In genomic region chr17:44095388-44095646, GRCh38 we compare ENCODE assay signal across 9 cellular contexts. TPM values are rescaled to one million over a fixed set of nuclear protein-coding genes. Genes with fewer than 3 reads are reported as not detected.
DNase-seq lines count a peak whose midpoint lies in the region; ATAC-seq and TF ChIP-seq lines count a peak whose summit lies in the region.
"Had no signal": no experiment of that assay in that cellular context is flagged by ENCODE, and none has a peak within 500 bp of the region (broad histone marks: within the 10 kb centered on the region; RNA-seq: fewer than 3 reads in every experiment).

No MANE protein-coding gene starts in this region.

- H3K79me2 ChIP-seq in mammary epithelial cell (ENCODE audit: insufficient read depth, low read length) (no peaks in the 10 kb centered on the region), mesendoderm (ENCODE audit: control insufficient read depth, insufficient read depth, low read length) (peaks cover 3% of the 10 kb centered on the region)

- peaks cover 21% of the 10 kb centered on the region for H3K9me1 ChIP-seq in IMR-90 (ENCODE audit: insufficient read depth, low read length)

- BruUV-seq in IMR-90 (replicated peaks; lab: Mats Ljungman, UMichigan) (no TSS peak), mammary epithelial cell (replicated peaks; lab: Mats Ljungman, UMichigan) (no TSS peak)

- no peaks in the 10 kb centered on the region for H3K27me3 ChIP-seq in IMR-90 (ENCODE audit: control insufficient read depth, insufficient read depth, low read length)
- H3K27me3 ChIP-seq in mammary epithelial cell (ENCODE audit: insufficient read depth, low read length): no peaks in the 10 kb centered on the region
- no peaks in the 10 kb centered on the region for H3K27me3 ChIP-seq in mesendoderm (ENCODE audit: insufficient read depth, low read length, poor library complexity)
- no peaks in the 10 kb centered on the region for H3K27me3 ChIP-seq in thoracic aorta (replicated peaks; ENCODE audit: insufficient read depth)

- H3K9me3 ChIP-seq in IMR-90 (ENCODE audit: control insufficient read depth, insufficient read depth, low read length) (no peaks in the 10 kb centered on the region), mammary epithelial cell (replicated peaks; ENCODE audit: insufficient read depth, low read length) (no peaks in the 10 kb centered on the region), thoracic aorta (no peaks in the 10 kb centered on the region)

- peak overlapping the region; percentile 82 for H2BK120ac ChIP-seq in IMR-90 (ENCODE audit: low read depth, low read length)
- peak overlapping the region; percentile 16 for H2BK120ac ChIP-seq in mesendoderm (ENCODE audit: low read depth, low read length)

- DNase-seq in IMR-90 (no peak), mammary epithelial cell (no peak), mesendoderm (no peak), thoracic aorta (ENCODE audit: low spot score) (no peak), NCI-H526 treated with DMSO at 0.1 percent for 48 hours (lab: John Stamatoyannopoulos, UW) (no peak), globus pallidus (ENCODE audit: low spot score) (no peak)
- no peak for DNase-seq in stimulated activated naive CD4-positive, alpha-beta T cell (lab: John Stamatoyannopoulos, UW)
- DNase-seq: NCI-H1930 had no signal

- peak overlapping the region; percentile 82; the same call in 1 of the 3 replicates for H2BK15ac ChIP-seq in IMR-90 (ENCODE audit: low read depth, low read length)
- peak overlapping the region; percentile 2 for H2BK15ac ChIP-seq in mesendoderm (replicated peaks; ENCODE audit: low read depth)

- H3K4me2 ChIP-seq in IMR-90 (ENCODE audit: low read depth, low read length) (peak overlapping the region; percentile 44), mammary epithelial cell (ENCODE audit: insufficient read depth, low read depth, low read length) (peak overlapping the region; percentile 82), mesendoderm (ENCODE audit: low read length) (no peak overlapping the region)

- H3K27ac ChIP-seq in IMR-90 (ENCODE audit: insufficient read depth, low read length): peak overlapping the region; percentile 87
- H3K27ac ChIP-seq in mammary epithelial cell (ENCODE audit: insufficient read depth, low read depth, low read length): no peak overlapping the region
- peak overlapping the region; percentile 64 for H3K27ac ChIP-seq in mesendoderm (ENCODE audit: low read depth, low read length)
- peak overlapping the region; percentile 54 to 75 for H3K27ac ChIP-seq in thoracic aorta

- peak overlapping the region; percentile 63; the same call in 1 of the 2 replicates for H2BK20ac ChIP-seq in IMR-90 (ENCODE audit: low read depth, low read length)

- H3K4me3 ChIP-seq in IMR-90 (ENCODE audit: insufficient read depth, low read depth, low read length) (no peak overlapping the region), mammary epithelial cell (replicated peaks in 1 of 3; ENCODE audit: insufficient read depth in 1 of 3, low read depth in 2 of 3, low read length in 3 of 3) (no peak overlapping the region), mesendoderm (ENCODE audit: low read length) (no peak overlapping the region), thoracic aorta (peak overlapping the region; percentile 48)

- H2AFZ ChIP-seq in IMR-90 (replicated peaks; ENCODE audit: low read length, poor library complexity) (peak overlapping the region; percentile 88), mammary epithelial cell (ENCODE audit: low read depth, low read length) (peak overlapping the region; percentile 91)

- no peak overlapping the region; the same call in 1 of the 2 replicates for H3K56ac ChIP-seq in IMR-90 (ENCODE audit: extremely low read depth, insufficient read depth, low read length)
- peak overlapping the region; percentile 64 for H3K56ac ChIP-seq in mesendoderm (ENCODE audit: low read length)

- H3K9ac ChIP-seq in IMR-90 (ENCODE audit: low read depth, low read length): peak overlapping the region; percentile 4; the same call in 1 of the 2 replicates
- no peak overlapping the region for H3K9ac ChIP-seq in mammary epithelial cell (ENCODE audit: insufficient read depth, low read length)
- peak overlapping the region; percentile 27 for H3K9ac ChIP-seq in mesendoderm (ENCODE audit: low read length)

- no CpG with 5 or more reads among the region's 2 CpGs for WGBS in IMR-90 (ENCODE audit: extremely low coverage in 2 of 2, insufficient read length in 1 of 2), 2 experiments
- no CpG with 5 or more reads among the region's 2 CpGs for WGBS in mammary epithelial cell (ENCODE audit: low coverage, missing lambda C conversion rate)
- no CpG with 5 or more reads among the region's 2 CpGs for WGBS in mesendoderm (ENCODE audit: extremely low coverage, insufficient coverage, low lambda C conversion rate)

- H3K18ac ChIP-seq in IMR-90 (ENCODE audit: low read depth, low read length) (peak overlapping the region; percentile 63), mesendoderm (ENCODE audit: low read length) (peak overlapping the region; percentile 75)

- intact Hi-C loops in IMR-90 (cut with micrococcal nuclease): loop anchor here (1.0 kb wide), 2 partner anchors 13 to 25 kb away; partner anchors contain the start of gene G6PC3
- intact Hi-C loops in mammary epithelial cell (cut with micrococcal nuclease): no loop called here

- peak overlapping the region; percentile 66 for H2BK5ac ChIP-seq in IMR-90 (ENCODE audit: low read depth, low read length, poor library complexity, severe bottlenecking)
- peak overlapping the region; percentile 17 for H2BK5ac ChIP-seq in mesendoderm (ENCODE audit: low read length)

- H3K4ac ChIP-seq in IMR-90 (ENCODE audit: low read depth, low read length) (peak overlapping the region; percentile 86), mesendoderm (ENCODE audit: low read depth, low read length) (peak overlapping the region; percentile 28)

- no peak for TF ChIP-seq RAD21 in IMR-90 (IDR thresholded peaks at IDR 0.05; ENCODE audit: low read length)

- dilution Hi-C loops in IMR-90 (cut with HindIII; ENCODE audit: low sequenced_read_pairs, unreplicated experiment) (no loop called here), mammary epithelial cell (cut with HindIII; ENCODE audit: low sequenced_read_pairs) (loop anchor here (5.0 kb wide), 3 partner anchors 43 to 73 kb away; no protein-coding TSS in a partner anchor)

- H3K23ac ChIP-seq in IMR-90 (ENCODE audit: low read depth, low read length) (peak overlapping the region; percentile 61), mesendoderm (ENCODE audit: low read length) (no peak overlapping the region)

- H3K79me1 ChIP-seq in IMR-90 (ENCODE audit: low read depth in 1 of 2, low read length in 2 of 2) (peaks cover 21 to 72% of the 10 kb centered on the region in 2 experiments), mesendoderm (ENCODE audit: low read length) (peaks cover 13% of the 10 kb centered on the region)

- peak overlapping the region; percentile 69 for H4K5ac ChIP-seq in IMR-90 (ENCODE audit: low read depth, low read length)
- H4K5ac ChIP-seq in mesendoderm (ENCODE audit: low read length): no peak overlapping the region

- in situ Hi-C loops in IMR-90 (cut with MboI; ENCODE audit: low sequenced_read_pairs): no loop called here
- in situ Hi-C loops in mammary epithelial cell (cut with MboI; ENCODE audit: low sequenced_read_pairs in 2 of 2): loop anchor here in 1 of 2 donors (25.0 kb wide), 1 partner anchor 92 kb away; the partner anchor contains the start of genes ATXN7L3 and TMUB2

- H3K4me1 ChIP-seq in IMR-90 (ENCODE audit: control insufficient read depth, insufficient read depth, low read length): peaks cover 16% of the 10 kb centered on the region
- H3K4me1 ChIP-seq in mammary epithelial cell (ENCODE audit: insufficient read depth, low read length): peaks cover 18% of the 10 kb centered on the region
- H3K4me1 ChIP-seq in mesendoderm (ENCODE audit: control insufficient read depth, low read depth, low read length): peaks cover 5% of the 10 kb centered on the region
- H3K4me1 ChIP-seq in thoracic aorta (ENCODE audit: control insufficient read depth in 1 of 2, low read depth in 2 of 2): peaks cover 33 to 51% of the 10 kb centered on the region in 2 donors

- peak overlapping the region; percentile 75; the same call in 1 of the 2 replicates for H4K91ac ChIP-seq in IMR-90 (ENCODE audit: insufficient read depth, low read depth, low read length)

- peak overlapping the region; percentile 86 for H2AK9ac ChIP-seq in IMR-90 (replicated peaks; ENCODE audit: low read depth, low read length, poor library complexity)

- no peak for TF ChIP-seq CTCF in IMR-90 (conservative IDR thresholded peaks at IDR 0.05; ENCODE audit: low read depth, low read length)
- no peak for TF ChIP-seq CTCF in mammary epithelial cell (conservative IDR thresholded peaks at IDR 0.05 in 1 of 2, IDR thresholded peaks at IDR 0.05 in 1 of 2; ENCODE audit: extremely low read depth in 1 of 2, insufficient read depth in 1 of 2, low read depth in 1 of 2, low read length in 2 of 2)
- TF ChIP-seq CTCF in thoracic aorta (IDR thresholded peaks at IDR 0.05): no peak

- H2AK5ac ChIP-seq in IMR-90 (ENCODE audit: low read depth, low read length) (peak overlapping the region; percentile 77), mesendoderm (ENCODE audit: low read length) (no peak overlapping the region)

- TF ChIP-seq POLR2A in IMR-90 (IDR thresholded peaks at IDR 0.05; ENCODE audit: low read depth, low read length): no peak

- H3K36me3 ChIP-seq in IMR-90 (ENCODE audit: control insufficient read depth, insufficient read depth, low read length): peaks cover 25% of the 10 kb centered on the region
- no peaks in the 10 kb centered on the region for H3K36me3 ChIP-seq in mammary epithelial cell (ENCODE audit: insufficient read depth, low read length)
- peaks cover 2% of the 10 kb centered on the region for H3K36me3 ChIP-seq in mesendoderm (ENCODE audit: control insufficient read depth, insufficient read depth, low read length)
- H3K36me3 ChIP-seq in thoracic aorta: peaks cover 35% of the 10 kb centered on the region

- H4K8ac ChIP-seq in IMR-90 (ENCODE audit: low read depth in 2 of 2, low read length in 2 of 2): peak overlapping the region; percentile 75 to 80; a peak in 3 of 4 replicates
- H4K8ac ChIP-seq in mesendoderm (ENCODE audit: low read depth, low read length): peak overlapping the region; percentile 56

- H3K14ac ChIP-seq in IMR-90 (replicated peaks; ENCODE audit: low read depth, low read length): peak overlapping the region; percentile 91

- POLR2A ChIA-PET in IMR-90 (lab: Charles Lee; ENCODE audit: unreplicated experiment): interaction anchor here (0.6 kb wide), 1 partner anchor 11 kb away, joined by 3 read pairs; no protein-coding TSS in a partner anchor

- H4K20me1 ChIP-seq in IMR-90 (ENCODE audit: insufficient read depth, low read length) (0 out of 2 replicates have a peak, but pooled peaks cover 3% of the 10 kb centered on the region), mammary epithelial cell (ENCODE audit: insufficient read depth, low read length) (no peaks in the 10 kb centered on the region)

- CTCF ChIA-PET in IMR-90 (lab: Yijun Ruan, JAX): no interaction called here
- CTCF ChIA-PET in mammary epithelial cell (lab: Charles Lee; ENCODE audit: low non-redundant PET): interaction anchor here (0.8 kb wide), 1 partner anchor 389 kb away, joined by 4 read pairs; no protein-coding TSS in a partner anchor

- no peak for ATAC-seq in IMR-90 (ENCODE audit: low read depth)
- ATAC-seq in thoracic aorta (ENCODE audit: insufficient number of reproducible peaks, low FRiP score, low read depth): no peak
- no peak for ATAC-seq in GM19452 (IDR thresholded peaks at IDR 0.05; ENCODE audit: unreplicated experiment)

RNA-seq across cellular contexts. Expression of gene G6PC3, which starts 24.8 kb away (rescaled TPM):
- total RNA-seq in IMR-90 (2012; rRNA removed): 19.4 and 20.4 TPM in 2 replicates
- 107 and 127 TPM in 2 replicates for polyA plus RNA-seq in IMR-90 (2012; rRNA removed)
- 87.5 and 210 TPM in 2 replicates for polyA plus RNA-seq in IMR-90 (2012; cell fraction: cytosol; rRNA removed)
- polyA plus RNA-seq in IMR-90 (2012; cell fraction: nucleus; rRNA removed; ENCODE audit: low replicate concordance): 49.2 and 86.8 TPM in 2 replicates
- 10 to 100 TPM; 20.5 to 70.7 TPM for total RNA-seq in mammary epithelial cell
- polyA plus RNA-seq in mammary epithelial cell: 134 TPM
- polyA minus RNA-seq in mammary epithelial cell: 134 TPM
- 181 TPM for polyA plus RNA-seq in mesendoderm (2013, experiment 1 of 2)
- polyA plus RNA-seq in mesendoderm (2013, experiment 2 of 2): 184 TPM
- 10 to 100 TPM; 26.4 to 54.6 TPM for total RNA-seq in thoracic aorta

RNA-seq across cellular contexts. Expression of gene HDAC5, which starts 28.1 kb away (rescaled TPM):
- total RNA-seq in IMR-90 (2012; rRNA removed): 61.3 and 71.4 TPM in 2 replicates
- 47.0 and 50.0 TPM in 2 replicates for polyA plus RNA-seq in IMR-90 (2012; rRNA removed)
- polyA plus RNA-seq in IMR-90 (2012; cell fraction: cytosol; rRNA removed): 21.2 and 58.0 TPM in 2 replicates
- polyA plus RNA-seq in IMR-90 (2012; cell fraction: nucleus; rRNA removed; ENCODE audit: low replicate concordance): 87.7 and 169 TPM in 2 replicates
- 10 to 100 TPM in 1 of 2 donors, 1 to 10 TPM in 1; 9.9 to 21.8 TPM for total RNA-seq in mammary epithelial cell
- 9.1 TPM for polyA plus RNA-seq in mammary epithelial cell
- 3.9 TPM for polyA minus RNA-seq in mammary epithelial cell
- 21.7 TPM for polyA plus RNA-seq in mesendoderm (2013, experiment 1 of 2)
- polyA plus RNA-seq in mesendoderm (2013, experiment 2 of 2): 20.8 TPM
- 100 to 1,000 TPM in 1 of 2 donors, 10 to 100 TPM in 1; 76.9 to 115 TPM for total RNA-seq in thoracic aorta

RNA-seq across cellular contexts. Expression of gene LSM12, which starts 28.8 kb away (rescaled TPM):
- total RNA-seq in IMR-90 (2012; rRNA removed): 41.0 and 50.3 TPM in 2 replicates
- polyA plus RNA-seq in IMR-90 (2012; rRNA removed): 37.6 and 38.0 TPM in 2 replicates
- 20.3 and 21.4 TPM in 2 replicates for polyA plus RNA-seq in IMR-90 (2012; cell fraction: cytosol; rRNA removed)
- 8.8 and 29.9 TPM in 2 replicates for polyA plus RNA-seq in IMR-90 (2012; cell fraction: nucleus; rRNA removed; ENCODE audit: low replicate concordance)
- total RNA-seq in mammary epithelial cell: 10 to 100 TPM; 51.2 to 79.2 TPM
- polyA plus RNA-seq in mammary epithelial cell: 62.2 TPM
- 112 TPM for polyA minus RNA-seq in mammary epithelial cell
- 147 TPM for polyA plus RNA-seq in mesendoderm (2013, experiment 1 of 2)
- polyA plus RNA-seq in mesendoderm (2013, experiment 2 of 2): 143 TPM
- total RNA-seq in thoracic aorta: 10 to 100 TPM; 24.9 to 30.8 TPM

RNA-seq across cellular contexts. Expression of gene HROB, which starts 46.4 kb away (rescaled TPM):
- 2.8 and 3.2 TPM in 2 replicates for total RNA-seq in IMR-90 (2012; rRNA removed)
- 4.0 and 4.4 TPM in 2 replicates for polyA plus RNA-seq in IMR-90 (2012; rRNA removed)
- 1.8 TPM in 2 replicates for polyA plus RNA-seq in IMR-90 (2012; cell fraction: cytosol; rRNA removed)
- 6.9 and 8.0 TPM in 2 replicates for polyA plus RNA-seq in IMR-90 (2012; cell fraction: nucleus; rRNA removed; ENCODE audit: low replicate concordance)
- total RNA-seq in mammary epithelial cell: 10 to 100 TPM in 1 of 2 donors, 1 to 10 TPM in 1; 3.0 to 10.3 TPM
- polyA plus RNA-seq in mammary epithelial cell: 9.9 TPM
- 49.6 TPM for polyA minus RNA-seq in mammary epithelial cell
- 10.7 TPM for polyA plus RNA-seq in mesendoderm (2013, experiment 1 of 2)
- polyA plus RNA-seq in mesendoderm (2013, experiment 2 of 2): 10.4 TPM
- total RNA-seq in thoracic aorta: 1 to 10 TPM in 1 of 2 donors, under 1 TPM in 1; 0.85 to 2.6 TPM
